12 cellular contexts compared by ENCODE assay signal in genomic region chr6:36758516-36759176, GRCh38.
DNase-seq lines count a peak whose midpoint lies in the region; ATAC-seq and TF ChIP-seq lines count a peak whose summit lies in the region.
"Had no signal": no experiment of that assay in that cellular context is flagged by ENCODE, and none has a peak within 500 bp of the region (broad histone marks: within the 10 kb centered on the region; RNA-seq: fewer than 3 reads in every experiment).

No MANE protein-coding gene starts in this region.

- no peak overlapping the region for H3K4me2 ChIP-seq in GM23248 (ENCODE audit: unreplicated experiment)
- H3K4me2 ChIP-seq: PC-9 had no signal

- H3K9me2 ChIP-seq in GM23248 (ENCODE audit: insufficient read depth), result no peaks in the 10 kb centered on the region

- in situ Hi-C loops in GM23248 (cut with MboI), result no loop called here

- H3K4me3 ChIP-seq in GM23248, result no peak overlapping the region
- H3K4me3 ChIP-seq: PC-9 had no signal

- H3K36me3 Mint-ChIP-seq in CD14-positive monocyte (peaks cover 4 to 10% of the 10 kb centered on the region in 2 donors), T-helper 17 cell (ENCODE audit: low read depth) (no peaks in the 10 kb centered on the region), memory B cell (peaks cover 13% of the 10 kb centered on the region)

- 0 out of 2 replicates have a peak overlapping the region, but pooled peaks have one; percentile 48 for H2AFZ ChIP-seq in GM23248
- H2AFZ ChIP-seq: PC-9 had no signal

- no peaks in the 10 kb centered on the region for H3K79me2 ChIP-seq in GM23248 (ENCODE audit: insufficient read depth)

- H3K4me1 Mint-ChIP-seq in CD14-positive monocyte, result peaks cover 55% of the 10 kb centered on the region
- peaks cover 36% of the 10 kb centered on the region for H3K4me1 Mint-ChIP-seq in T-helper 17 cell
- peaks cover 37% of the 10 kb centered on the region for H3K4me1 Mint-ChIP-seq in memory B cell

- intact Hi-C loops in CD14-positive monocyte (cut with micrococcal nuclease) (loop anchor here (2.0 to 5.0 kb wide), 3 partner anchors 76 to 144 kb away; no protein-coding TSS in a partner anchor), left ventricle myocardium superior (cut with micrococcal nuclease) (loop anchor here (2.0 kb wide), 1 partner anchor 136 kb away; no protein-coding TSS in a partner anchor)

- no peaks in the 10 kb centered on the region for H3K27me3 ChIP-seq in GM23248 (replicated peaks; ENCODE audit: insufficient read depth)

- no peaks in the 10 kb centered on the region for H3K36me3 ChIP-seq in GM23248 (ENCODE audit: low read depth)

- WGBS in GM23248 (ENCODE audit: low coverage in 1 of 2, low lambda C conversion rate in 2 of 2, missing lambda C conversion rate in 2 of 2), 2 experiments, result 44 to 45% methylated on average over 15 of the region's 15 CpGs

- H3F3A ChIP-seq in GM23248 (ENCODE audit: insufficient read depth), result no peaks in the 10 kb centered on the region

- no peak overlapping the region for H3K9ac ChIP-seq in GM23248

- H4K20me1 ChIP-seq in GM23248 (ENCODE audit: insufficient read depth), result no peaks in the 10 kb centered on the region

- no peak for TF ChIP-seq CTCF in CD14-positive monocyte (IDR thresholded peaks at IDR 0.05)

- H3K4me1 ChIP-seq in GM23248 (ENCODE audit: insufficient read depth), result 0 out of 2 replicates have a peak, but pooled peaks cover 5% of the 10 kb centered on the region

- H3K27ac Mint-ChIP-seq in CD14-positive monocyte, result peak overlapping the region; percentile 39 to 84 (median 76)
- peak overlapping the region; percentile 100 for H3K27ac Mint-ChIP-seq in T-helper 17 cell
- peak overlapping the region; percentile 96 for H3K27ac Mint-ChIP-seq in memory B cell
- H3K27ac Mint-ChIP-seq: nephron progenitor cell had no signal

- H3K27me3 Mint-ChIP-seq in CD14-positive monocyte (ENCODE audit: low read depth in 3 of 3) (peaks cover 0 to 9% (median 2%) of the 10 kb centered on the region in 3 donors), T-helper 17 cell (no peaks in the 10 kb centered on the region), memory B cell (no peaks in the 10 kb centered on the region)
- H3K27me3 Mint-ChIP-seq: activated CD4-positive, alpha-beta memory T cell treated with anti-CD3 and anti-CD28 coated beads, Interleukin-2, amount 10 ng/mL, durations not matched to agents 7 days and 5 days had no signal

- no peak for DNase-seq in CD14-positive monocyte (ENCODE audit: low spot score)
- no peak for DNase-seq in GM23248
- DNase-seq in T-helper 17 cell, result no peak
- peak in 1 of 2 donors; percentile 49 for DNase-seq in memory B cell (ENCODE audit: low spot score in 2 of 2)
- DNase-seq in NCI-H345 treated with DMSO at 0.1 percent for 48 hours (lab: John Stamatoyannopoulos, UW; ENCODE audit: unreplicated experiment), result no peak
- DNase-seq in left ventricle myocardium superior, result no peak

- H3K9me3 ChIP-seq in GM23248 (ENCODE audit: low read depth) (no peaks in the 10 kb centered on the region), T-helper 17 cell (ENCODE audit: control insufficient read depth, low read length, poor library complexity, severe bottlenecking) (no peaks in the 10 kb centered on the region)

- H3K4me3 Mint-ChIP-seq in CD14-positive monocyte, result no peak overlapping the region
- H3K4me3 Mint-ChIP-seq in T-helper 17 cell, result no peak overlapping the region
- peak overlapping the region; percentile 54 for H3K4me3 Mint-ChIP-seq in memory B cell
- H3K4me3 Mint-ChIP-seq: activated CD4-positive, alpha-beta memory T cell treated with anti-CD3 and anti-CD28 coated beads, Interleukin-2, amount 10 ng/mL, durations not matched to agents 7 days and 5 days; nephron progenitor cell; T-helper 1 cell treated with Interleukin-12 subunit alpha and Interleukin-12 subunit beta and Interleukin-4 antibody, amounts not matched to agents 30 μg/mL and 1 μg/mL, for 36 hours had no signal

- ATAC-seq in T-helper 17 cell, result no peak
- ATAC-seq in memory B cell (ENCODE audit: low read depth), result peak; percentile 33
- no peak for ATAC-seq in GM18858 (IDR thresholded peaks at IDR 0.05; ENCODE audit: unreplicated experiment)
- ATAC-seq in GM18907 (IDR thresholded peaks at IDR 0.05; ENCODE audit: unreplicated experiment), result no peak
- ATAC-seq in left ventricle myocardium superior, result no peak

- peaks cover 0 to 1% (median 0%) of the 10 kb centered on the region in 7 donors for H3K9me3 Mint-ChIP-seq in CD14-positive monocyte
- H3K9me3 Mint-ChIP-seq in memory B cell, result no peaks in the 10 kb centered on the region
- H3K9me3 Mint-ChIP-seq: activated CD4-positive, alpha-beta memory T cell treated with anti-CD3 and anti-CD28 coated beads, Interleukin-2, amount 10 ng/mL, durations not matched to agents 7 days and 5 days; nephron progenitor cell; T-helper 1 cell treated with Interleukin-12 subunit alpha and Interleukin-12 subunit beta and Interleukin-4 antibody, amounts not matched to agents 30 μg/mL and 1 μg/mL, for 36 hours had no signal

- no peak overlapping the region for H3K27ac ChIP-seq in GM23248
- H3K27ac ChIP-seq: PC-9 had no signal
